14 cellular contexts compared by ENCODE assay signal in genomic region chr12:67541625-67541991, GRCh38.
DNase-seq lines count a peak whose midpoint lies in the region; ATAC-seq, FAIRE-seq and TF ChIP-seq lines count a peak whose summit lies in the region.
"Had no signal": no experiment of that assay in that cellular context is flagged by ENCODE, and none has a peak within 500 bp of the region (broad histone marks: within the 10 kb centered on the region; RNA-seq: fewer than 3 reads in every experiment).

No MANE protein-coding gene starts in this region.

- intact Hi-C loops in K562 (cut with micrococcal nuclease), result no loop called here
- intact Hi-C loops in heart left ventricle (cut with DNase I), result loop anchor here in 1 of 10 donors (10.0 kb wide), 1 partner anchor 403 kb away; no protein-coding TSS in a partner anchor

- H3K4me1 ChIP-seq in K562 (replicated peaks in 1 of 2; ENCODE audit: control insufficient read depth in 2 of 2, insufficient read depth in 2 of 2, low read length in 2 of 2), result no peaks in the 10 kb centered on the region
- H3K4me1 ChIP-seq in heart left ventricle, result no peaks in the 10 kb centered on the region

- ATAC-seq in GM19023 (IDR thresholded peaks at IDR 0.05; ENCODE audit: unreplicated experiment), result peak; percentile 14
- ATAC-seq in K562, result no peak
- ATAC-seq in heart left ventricle, result no peak
- no peak for ATAC-seq in HG03521 (IDR thresholded peaks at IDR 0.05; ENCODE audit: unreplicated experiment)
- no peak for ATAC-seq in HG03045 (IDR thresholded peaks at IDR 0.05; ENCODE audit: unreplicated experiment)
- ATAC-seq: natural killer cell, Panc1 had no signal

- no peak overlapping the region for H3K4me2 ChIP-seq in K562 (ENCODE audit: insufficient read depth, low read length)

- DNase-seq in DMS53 (lab: John Stamatoyannopoulos, UW) (peak; percentile 42), NCI-H2029 treated with DMSO at 0.1 percent for 48 hours (lab: John Stamatoyannopoulos, UW) (peak; percentile 52), K562 (ENCODE audit: extremely low read depth in 1 of 4, low spot score in 3 of 4) (no peak), heart left ventricle (no peak), DMS 273 (lab: John Stamatoyannopoulos, UW; ENCODE audit: unreplicated experiment) (no peak)
- DNase-seq: amniotic stem cell; DND-41; natural killer cell; stimulated activated CD4-positive, alpha-beta T cell treated with anti-CD3 and anti-CD28 coated beads, Interleukin-15, amount 100 ng/mL, for 24 hours had no signal

- no peak for TF ChIP-seq CTCF in K562 (IDR thresholded peaks at IDR 0.05 in 2 of 3, conservative IDR thresholded peaks at IDR 0.05 in 1 of 3; ENCODE audit: insufficient read depth in 2 of 3, low read depth in 1 of 3, low read length in 3 of 3)
- TF ChIP-seq CTCF in heart left ventricle (IDR thresholded peaks at IDR 0.05), result no peak

- TF ChIP-seq EP300 in K562 (IDR thresholded peaks at IDR 0.05; ENCODE audit: low read length), result no peak

- in situ Hi-C loops in K562 (cut with MboI), result no loop called here

- H4K20me1 ChIP-seq in K562 (replicated peaks; ENCODE audit: control insufficient read depth, insufficient read depth, low read length), result no peaks in the 10 kb centered on the region

- TF ChIP-seq POLR2A in K562 (conservative IDR thresholded peaks at IDR 0.05) (no peak), heart left ventricle (IDR thresholded peaks at IDR 0.05) (no peak)

- POLR2A ChIA-PET in K562 (lab: Yijun Ruan, JAX), result no interaction called here

- WGBS in K562 (ENCODE audit: insufficient coverage, low coverage, missing lambda C conversion rate), result 0% methylated on average over 3 of the region's 3 CpGs
- WGBS in heart left ventricle, 4 donors, result 50 to 62% (median 59%) methylated on average over 3 of the region's 3 CpGs

- no peaks in the 10 kb centered on the region for H3K9me1 ChIP-seq in K562 (ENCODE audit: control insufficient read depth, insufficient read depth, low read length)

- H3K9ac ChIP-seq in K562 (ENCODE audit: insufficient read depth in 1 of 2, low read depth in 2 of 2, low read length in 2 of 2), result no peak overlapping the region

- H3K27ac ChIP-seq in K562 (ENCODE audit: extremely low read depth, low read depth, low read length) (no peak overlapping the region), heart left ventricle (no peak overlapping the region)

- no TSS peak for BruUV-seq in K562 (replicated peaks; lab: Mats Ljungman, UMichigan)

- peaks cover 0 to 6% of the 10 kb centered on the region in 2 experiments; a peak in 1 of 5 replicates for H3K27me3 ChIP-seq in K562 (ENCODE audit: control insufficient read depth in 2 of 2, insufficient read depth in 2 of 2, low read length in 2 of 2)
- H3K27me3 ChIP-seq in heart left ventricle, result no peaks in the 10 kb centered on the region

- H3K36me3 ChIP-seq in K562 (ENCODE audit: control insufficient read depth, insufficient read depth, low read length), result no peaks in the 10 kb centered on the region
- H3K36me3 ChIP-seq in heart left ventricle, result no peaks in the 10 kb centered on the region

- no peaks in the 10 kb centered on the region for H3K79me2 ChIP-seq in K562 (ENCODE audit: control insufficient read depth, insufficient read depth, low read length)

- no peak overlapping the region for H2AFZ ChIP-seq in K562 (ENCODE audit: low read depth, low read length)

- CTCF ChIA-PET in K562 (lab: Yijun Ruan, JAX; ENCODE audit: low intra/inter-chr PET ratio), result no interaction called here

- no peak for FAIRE-seq in K562 (lab: Jason Lieb, UNC)
- FAIRE-seq: endothelial cell of umbilical vein had no signal

- no peaks in the 10 kb centered on the region for H3K9me3 ChIP-seq in K562 (replicated peaks; ENCODE audit: control insufficient read depth, insufficient read depth, low read depth, low read length)
- no peaks in the 10 kb centered on the region for H3K9me3 ChIP-seq in heart left ventricle

- H3K4me3 ChIP-seq in K562, result no peak overlapping the region
- no peak overlapping the region for H3K4me3 ChIP-seq in heart left ventricle

- no peak for TF ChIP-seq RAD21 in K562 (CRISPR knock-in tag; conservative IDR thresholded peaks at IDR 0.05 in 1 of 2, IDR thresholded peaks at IDR 0.05 in 1 of 2)

TF ChIP-seq in K562, 482 proteins besides CTCF, POLR2A, EP300 and RAD21:
- TF ChIP-seq NFIC (IDR thresholded peaks at IDR 0.05) (peak; percentile 77), PCBP1 (IDR thresholded peaks at IDR 0.05; ENCODE audit: low read depth, low read length, poor library complexity, severe bottlenecking) (no peak)

Comparison
In these comparisons a context has a peak if more than half of its experiments do, and no peak if none do; other contexts are left out.
1. DNase-seq: peak in DMS53 (single experiment) and NCI-H2029 treated with DMSO at 0.1 percent for 48 hours (single experiment); none in K562 (0 of 4), heart left ventricle (0 of 5) and DMS 273 (single experiment).